In the genomic region with DNA sequence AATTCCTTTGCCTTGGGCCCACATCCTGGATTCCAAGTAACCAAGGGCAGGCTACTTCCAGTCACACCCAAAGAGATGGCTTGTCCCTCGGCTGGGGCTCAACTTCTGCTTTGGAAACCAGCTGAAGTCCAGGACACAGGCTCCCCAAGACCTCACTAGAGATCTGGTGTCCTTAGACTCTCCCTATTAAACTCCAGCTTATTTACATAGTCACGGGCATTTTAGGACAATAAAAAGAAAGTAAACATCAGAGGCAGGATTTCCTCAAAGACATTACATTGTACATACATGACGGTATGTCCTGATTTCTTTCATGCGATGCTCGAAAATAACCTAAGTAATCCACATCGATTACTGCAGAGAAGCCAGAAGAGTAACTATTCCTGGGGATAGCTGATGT, we compare ENCODE assay signal across 29 cellular contexts.
"Had no signal": no experiment of that assay in that cellular context is flagged by ENCODE, and none has a peak within 500 bp of the region (broad histone marks: within the 10 kb centered on the region; RNA-seq: fewer than 3 reads in every experiment).

No MANE protein-coding gene starts in this region.

- H3K9me3 Mint-ChIP-seq: activated CD4-positive, alpha-beta T cell treated with anti-CD3 and anti-CD28 coated beads, Interleukin-2, amount 10 ng/mL, durations not matched to agents 24 days and 14 days; activated CD8-positive, alpha-beta T cell treated with anti-CD3 and anti-CD28 coated beads for 36 hours; activated naive CD8-positive, alpha-beta T cell treated with anti-CD3 and anti-CD28 coated beads for 36 hours had no signal

- H3K27ac ChIP-seq: brain microvascular endothelial cell, KMS-11, WERI-Rb-1 had no signal

- ATAC-seq: activated CD8-positive, alpha-beta T cell treated with anti-CD3 and anti-CD28 coated beads for 36 hours; activated T-cell treated with anti-CD3 and anti-CD28 coated beads, Interleukin-2, amount 50 U/mL, for 72 hours; activated T-helper 17 cell treated with anti-CD3 and anti-CD28 coated beads, Interleukin-2, amount 50 U/mL, for 72 hours; T-cell had no signal

- H3K4me3 Mint-ChIP-seq: activated CD4-positive, alpha-beta T cell treated with anti-CD3 and anti-CD28 coated beads, Interleukin-2, amount 10 ng/mL, durations not matched to agents 24 days and 14 days; activated CD8-positive, alpha-beta T cell treated with anti-CD3 and anti-CD28 coated beads for 36 hours; activated naive CD8-positive, alpha-beta T cell treated with anti-CD3 and anti-CD28 coated beads for 36 hours; activated T-cell treated with anti-CD3 and anti-CD28 coated beads, Interleukin-2, amount 50 U/mL, for 72 hours; activated T-helper 17 cell treated with anti-CD3 and anti-CD28 coated beads, Interleukin-2, amount 50 U/mL, for 72 hours; T-cell had no signal

- DNase-seq: activated CD4-positive, alpha-beta T cell treated with anti-CD3 and anti-CD28 coated beads, Interleukin-2, amount 10 ng/mL, durations not matched to agents 24 days and 14 days; activated CD4-positive, alpha-beta T cell treated with anti-CD3 and anti-CD28 coated beads, Interleukin-2, amount 50 U/mL, for 4 hours; activated CD4-positive, CD25-positive, alpha-beta regulatory T cell; activated CD8-positive, alpha-beta T cell treated with anti-CD3 and anti-CD28 coated beads for 36 hours; activated effector memory CD4-positive, alpha-beta T cell treated with anti-CD3 and anti-CD28 coated beads, Interleukin-2, amount 50 U/mL, for 16 hours; activated naive CD4-positive, alpha-beta T cell; activated naive CD4-positive, alpha-beta T cell treated with anti-CD3 and anti-CD28 coated beads, Interleukin-2, amount 50 U/mL, for 16 hours; activated naive CD8-positive, alpha-beta T cell treated with anti-CD3 and anti-CD28 coated beads for 36 hours; activated T-cell treated with anti-CD3 and anti-CD28 coated beads, Interleukin-2, amount 50 U/mL, for 1 hour; activated T-cell treated with anti-CD3 and anti-CD28 coated beads, Interleukin-2, amount 50 U/mL, for 72 hours; amniotic stem cell; aorta; brain microvascular endothelial cell; central memory CD4-positive, alpha-beta T cell; NCI-H1092 treated with DMSO at 0.1 percent for 48 hours; NCI-H1417 treated with DMSO at 0.1 percent for 48 hours; NCI-H187 treated with DMSO at 0.1 percent for 48 hours; NCI-H2081; NCI-H226; NCI-H446 treated with DMSO at 0.1 percent for 48 hours; NCI-H524; NK-92 treated with Interleukin-12 subunit alpha and Interleukin-12 subunit beta, amount 100 ng/mL, for 24 hours; Right ventricle myocardium superior; T-cell; T-helper 2 cell; T-helper 9 cell; WERI-Rb-1 had no signal

- H3K27ac Mint-ChIP-seq: activated CD4-positive, alpha-beta T cell treated with anti-CD3 and anti-CD28 coated beads, Interleukin-2, amount 10 ng/mL, durations not matched to agents 24 days and 14 days; activated CD8-positive, alpha-beta T cell treated with anti-CD3 and anti-CD28 coated beads for 36 hours; activated naive CD8-positive, alpha-beta T cell treated with anti-CD3 and anti-CD28 coated beads for 36 hours; activated T-cell treated with anti-CD3 and anti-CD28 coated beads, Interleukin-2, amount 50 U/mL, for 72 hours; activated T-helper 17 cell treated with anti-CD3 and anti-CD28 coated beads, Interleukin-2, amount 50 U/mL, for 72 hours; T-cell had no signal

- H3K27me3 Mint-ChIP-seq: activated CD4-positive, alpha-beta T cell treated with anti-CD3 and anti-CD28 coated beads, Interleukin-2, amount 10 ng/mL, durations not matched to agents 24 days and 14 days; activated CD8-positive, alpha-beta T cell treated with anti-CD3 and anti-CD28 coated beads for 36 hours; T-cell had no signal

- H3K4me2 ChIP-seq: KMS-11 had no signal

- H3K9ac ChIP-seq: KMS-11 had no signal

- H3K27me3 ChIP-seq: brain microvascular endothelial cell had no signal

- H3K36me3 ChIP-seq: brain microvascular endothelial cell, WERI-Rb-1 had no signal

- H3K4me1 Mint-ChIP-seq: activated CD4-positive, alpha-beta T cell treated with anti-CD3 and anti-CD28 coated beads, Interleukin-2, amount 10 ng/mL, durations not matched to agents 24 days and 14 days; activated naive CD8-positive, alpha-beta T cell treated with anti-CD3 and anti-CD28 coated beads for 36 hours; activated T-helper 17 cell treated with anti-CD3 and anti-CD28 coated beads, Interleukin-2, amount 50 U/mL, for 72 hours; T-cell had no signal

- H3K36me3 Mint-ChIP-seq: activated naive CD8-positive, alpha-beta T cell treated with anti-CD3 and anti-CD28 coated beads for 36 hours; T-cell had no signal
